ENCODE assay signal across 11 cellular contexts in genomic region chr7:7959979-7960670, GRCh38. TPM values are rescaled to one million over a fixed set of nuclear protein-coding genes. Genes with fewer than 3 reads are reported as not detected.
A peak's percentile ranks its signal among the peaks of the same experiment; 100 is the strongest.
DNase-seq lines count a peak whose midpoint lies in the region; ATAC-seq and TF ChIP-seq lines count a peak whose summit lies in the region.
"Had no signal": no experiment of that assay in that cellular context is flagged by ENCODE, and none has a peak within 500 bp of the region (broad histone marks: within the 10 kb centered on the region; RNA-seq: fewer than 3 reads in every experiment).

No MANE protein-coding gene starts in this region.

- TF ChIP-seq CTCF in transverse colon (IDR thresholded peaks at IDR 0.05) (no peak), PC-3 (conservative IDR thresholded peaks at IDR 0.05; ENCODE audit: low read depth, low read length) (no peak)

- TF ChIP-seq EP300 in transverse colon (IDR thresholded peaks at IDR 0.05; ENCODE audit: low read depth), result no peak

- H3K4me1 ChIP-seq in transverse colon, result no peaks in the 10 kb centered on the region
- peaks cover 30% of the 10 kb centered on the region for H3K4me1 ChIP-seq in PC-3 (ENCODE audit: insufficient read depth, low read length)
- H3K4me1 ChIP-seq: neural progenitor cell had no signal

- no peaks in the 10 kb centered on the region; the same call in 1 of the 2 replicates for H3K9me2 ChIP-seq in PC-3 (replicated peaks; ENCODE audit: low read length)

- no peaks in the 10 kb centered on the region for H4K20me1 ChIP-seq in PC-3 (ENCODE audit: low read length)

- intact Hi-C loops in transverse colon (cut with DNase I; ENCODE audit: low total_unique reads), result no loop called here
- intact Hi-C loops in PC-3 (cut with micrococcal nuclease), result loop anchor here (5.0 kb wide), 2 partner anchors 48 to 278 kb away; no protein-coding TSS in a partner anchor

- DNase-seq in transverse colon (peak; percentile 32), PC-3 (no peak), T-helper 1 cell (no peak), epidermal melanocyte (ENCODE audit: insufficient read length, low spot score) (no peak)
- DNase-seq: left colon; NCI-H1930; stimulated activated CD4-positive, alpha-beta T cell treated with anti-CD3 and anti-CD28 coated beads, Interleukin-12 subunit alpha, Interleukin-12 subunit beta, amount 100 ng/mL, for 4 hours had no signal

- H3F3A ChIP-seq in PC-3 (ENCODE audit: low read length, unreplicated experiment), result no peaks in the 10 kb centered on the region

- POLR2A ChIA-PET in PC-3 (lab: Charles Lee; ENCODE audit: unreplicated experiment), result no interaction called here

- WGBS in transverse colon (ENCODE audit: low coverage in 1 of 2), 2 donors, result 83 to 88% methylated on average over 4 of the region's 4 CpGs

- H3K36me3 ChIP-seq in transverse colon (no peaks in the 10 kb centered on the region), PC-3 (ENCODE audit: low read depth, low read length) (no peaks in the 10 kb centered on the region)
- H3K36me3 ChIP-seq: neural progenitor cell had no signal

- TF ChIP-seq POLR2A in transverse colon (IDR thresholded peaks at IDR 0.05), result no peak

- H3K9me3 ChIP-seq in transverse colon (no peaks in the 10 kb centered on the region), PC-3 (ENCODE audit: low read length) (no peaks in the 10 kb centered on the region)

- in situ Hi-C loops in transverse colon (cut with MboI; ENCODE audit: low pct_ligation_motif_present in 1 of 4, low pct_unique_long_range_greater_than_20kb in 1 of 4, low sequenced_read_pairs in 3 of 4), result no loop called here

- H3K9ac ChIP-seq in PC-3 (ENCODE audit: low read length), result no peak overlapping the region
- H3K9ac ChIP-seq: neural progenitor cell had no signal

- H3K27me3 ChIP-seq in transverse colon (no peaks in the 10 kb centered on the region), PC-3 (ENCODE audit: low read length) (no peaks in the 10 kb centered on the region)
- H3K27me3 ChIP-seq: neural progenitor cell had no signal

- no peaks in the 10 kb centered on the region for H3K79me2 ChIP-seq in PC-3 (ENCODE audit: low read length)

- H3K4me3 ChIP-seq in transverse colon (no peak overlapping the region), PC-3 (ENCODE audit: low read length) (no peak overlapping the region)
- H3K4me3 ChIP-seq: neural progenitor cell had no signal

- BruUV-seq in PC-3 (replicated peaks; lab: Mats Ljungman, UMichigan), result no TSS peak

- ATAC-seq in GM19035 (IDR thresholded peaks at IDR 0.05; ENCODE audit: unreplicated experiment) (peak; percentile 77), GM21723 (IDR thresholded peaks at IDR 0.05; ENCODE audit: unreplicated experiment) (peak; percentile 94), HG03108 (IDR thresholded peaks at IDR 0.05; ENCODE audit: unreplicated experiment) (peak; percentile 96), PC-3 (no peak)
- ATAC-seq: left colon had no signal

- no peak overlapping the region for H3K27ac ChIP-seq in transverse colon
- no peak overlapping the region for H3K27ac ChIP-seq in PC-3 (ENCODE audit: low read length)
- H3K27ac ChIP-seq: neural progenitor cell had no signal

- CTCF ChIA-PET in PC-3 (lab: Charles Lee), result no interaction called here

- H3K4me2 ChIP-seq in PC-3 (ENCODE audit: low read length), result no peak overlapping the region
- H3K4me2 ChIP-seq: neural progenitor cell had no signal

- H2AFZ ChIP-seq in PC-3 (ENCODE audit: low read length), result no peak overlapping the region
- H2AFZ ChIP-seq: neural progenitor cell had no signal

RNA-seq across cellular contexts. Expression of gene GLCCI1, which starts 8.5 kb away (rescaled TPM):
- total RNA-seq in transverse colon (10 to 100 TPM in 2 of 4 donors, 1 to 10 TPM in 2; 1.9 to 15.7 (median 11.8) TPM), PC-3 (2014; rRNA removed) (7.8 and 8.5 TPM in 2 replicates)
